In genomic region chr6:116364361-116364760, GRCh38 we compare ENCODE assay signal across 2 cellular contexts.
TF ChIP-seq lines count a peak whose summit lies in the region.

No MANE protein-coding gene starts in this region.

TF ChIP-seq in GM12891, 5 proteins besides CTCF, POLR2A, EP300 and RAD21 (continued from another document):
- TF ChIP-seq TAF1 (IDR thresholded peaks at IDR 0.05; ENCODE audit: low read depth, low read length) (no peak), PAX5 (IDR thresholded peaks at IDR 0.05; ENCODE audit: insufficient read depth, low read length, severe bottlenecking) (no peak)
TF ChIP-seq in GM12891: peak in this region for 0.

TF ChIP-seq in IMR-90, 13 proteins besides CTCF, POLR2A, EP300 and RAD21 (continued from another document):
- TF ChIP-seq ELK1 (IDR thresholded peaks at IDR 0.05; ENCODE audit: borderline replicate concordance, low read depth, low read length) (no peak), SMC3 (IDR thresholded peaks at IDR 0.05; ENCODE audit: low read depth, low read length) (no peak), NFE2L2 (IDR thresholded peaks at IDR 0.05; ENCODE audit: low read depth, low read length) (no peak), MAFK (IDR thresholded peaks at IDR 0.05; ENCODE audit: low read depth, low read length) (no peak), MAZ (IDR thresholded peaks at IDR 0.05; ENCODE audit: borderline replicate concordance, low read depth, low read length) (no peak), USF2 (IDR thresholded peaks at IDR 0.05; ENCODE audit: low read depth, low read length) (no peak), RCOR1 (IDR thresholded peaks at IDR 0.05; ENCODE audit: insufficient replicate concordance, low read length) (no peak), RFX5 (IDR thresholded peaks at IDR 0.05; ENCODE audit: low read depth, low read length) (no peak), CHD1 (IDR thresholded peaks at IDR 0.05; ENCODE audit: low read depth, low read length) (no peak), BHLHE40 (IDR thresholded peaks at IDR 0.05; ENCODE audit: low read depth, low read length) (no peak), CEBPB (IDR thresholded peaks at IDR 0.05; ENCODE audit: low read depth, low read length) (no peak)
